1 cellular context compared by ENCODE assay signal in genomic region chr19:43594710-43595604, GRCh38.
TF ChIP-seq lines count a peak whose summit lies in the region.

No MANE protein-coding gene starts in this region.

TF ChIP-seq in HepG2, 621 proteins besides CTCF, POLR2A, EP300 and RAD21 (continued from another document and continues in another):
- TF ChIP-seq NFKB2 (CRISPR knock-in tag; IDR thresholded peaks at IDR 0.05; ENCODE audit: borderline replicate concordance) (no peak), TOPORS (CRISPR knock-in tag; IDR thresholded peaks at IDR 0.05) (no peak), ZNF234 (CRISPR knock-in tag; conservative IDR thresholded peaks at IDR 0.05) (no peak), GFI1 (CRISPR knock-in tag; IDR thresholded peaks at IDR 0.05; ENCODE audit: borderline replicate concordance) (no peak), ZNF510 (CRISPR knock-in tag; IDR thresholded peaks at IDR 0.05; ENCODE audit: low read depth) (no peak), TP53 (CRISPR knock-in tag; conservative IDR thresholded peaks at IDR 0.05) (no peak), ZNF337 (CRISPR knock-in tag; IDR thresholded peaks at IDR 0.05; ENCODE audit: borderline replicate concordance, low read depth) (no peak), KAT8 (CRISPR knock-in tag; IDR thresholded peaks at IDR 0.05) (peak; percentile 40; the same call in 1 of the 2 replicates), FOXP1 (IDR thresholded peaks at IDR 0.05) (no peak), FOXP1 (CRISPR knock-in tag; IDR thresholded peaks at IDR 0.05) (no peak), HMG20B (CRISPR knock-in tag; conservative IDR thresholded peaks at IDR 0.05) (no peak), MIXL1 (CRISPR knock-in tag; IDR thresholded peaks at IDR 0.05) (no peak), DNMT3B (CRISPR knock-in tag; conservative IDR thresholded peaks at IDR 0.05) (no peak), FOXM1 (CRISPR knock-in tag; IDR thresholded peaks at IDR 0.05) (no peak), KDM1A (CRISPR knock-in tag; IDR thresholded peaks at IDR 0.05) (no peak), YEATS2 (CRISPR knock-in tag; IDR thresholded peaks at IDR 0.05; ENCODE audit: borderline replicate concordance) (no peak), GZF1 (CRISPR knock-in tag; IDR thresholded peaks at IDR 0.05) (no peak), KLF6 (CRISPR knock-in tag; IDR thresholded peaks at IDR 0.05) (no peak), CREB1 (IDR thresholded peaks at IDR 0.05) (0 out of 2 replicates have a peak, but pooled peaks have one; percentile 19), CREB1 (CRISPR knock-in tag; IDR thresholded peaks at IDR 0.05) (no peak), SP5 (CRISPR knock-in tag; IDR thresholded peaks at IDR 0.05; ENCODE audit: borderline replicate concordance, low read depth) (no peak), ZNF335 (CRISPR knock-in tag; IDR thresholded peaks at IDR 0.05) (peak; percentile 83), RFXAP (CRISPR knock-in tag; IDR thresholded peaks at IDR 0.05; ENCODE audit: borderline replicate concordance) (no peak), FOXJ3 (CRISPR knock-in tag; IDR thresholded peaks at IDR 0.05; ENCODE audit: borderline replicate concordance) (no peak), ZNF20 (CRISPR knock-in tag; IDR thresholded peaks at IDR 0.05) (no peak), SNAPC2 (CRISPR knock-in tag; IDR thresholded peaks at IDR 0.05) (no peak), ZBTB7B (CRISPR knock-in tag; IDR thresholded peaks at IDR 0.05) (no peak), NONO (IDR thresholded peaks at IDR 0.05) (no peak), NONO (CRISPR knock-in tag; conservative IDR thresholded peaks at IDR 0.05) (peak; percentile 56; the same call in 1 of the 2 replicates), ZNF746 (CRISPR knock-in tag; IDR thresholded peaks at IDR 0.05) (no peak), HINFP (CRISPR knock-in tag; IDR thresholded peaks at IDR 0.05; ENCODE audit: low read depth) (no peak), FOXA3 (CRISPR knock-in tag; IDR thresholded peaks at IDR 0.05) (no peak), HDAC1 (CRISPR knock-in tag; IDR thresholded peaks at IDR 0.05) (no peak; the same call in 1 of the 2 replicates), KMT2B (CRISPR knock-in tag; IDR thresholded peaks at IDR 0.05) (no peak), ZNF430 (CRISPR knock-in tag; IDR thresholded peaks at IDR 0.05) (no peak), SMAD3 (CRISPR knock-in tag; IDR thresholded peaks at IDR 0.05) (no peak), SP2 (CRISPR knock-in tag; IDR thresholded peaks at IDR 0.05) (no peak), ZMYM2 (CRISPR knock-in tag; IDR thresholded peaks at IDR 0.05) (no peak), ARID5B (CRISPR knock-in tag; IDR thresholded peaks at IDR 0.05) (no peak), TOE1 (CRISPR knock-in tag; IDR thresholded peaks at IDR 0.05) (no peak; the same call in 1 of the 2 replicates), ZNF24 (IDR thresholded peaks at IDR 0.05) (no peak)
- TF ChIP-seq, protein P1, sequence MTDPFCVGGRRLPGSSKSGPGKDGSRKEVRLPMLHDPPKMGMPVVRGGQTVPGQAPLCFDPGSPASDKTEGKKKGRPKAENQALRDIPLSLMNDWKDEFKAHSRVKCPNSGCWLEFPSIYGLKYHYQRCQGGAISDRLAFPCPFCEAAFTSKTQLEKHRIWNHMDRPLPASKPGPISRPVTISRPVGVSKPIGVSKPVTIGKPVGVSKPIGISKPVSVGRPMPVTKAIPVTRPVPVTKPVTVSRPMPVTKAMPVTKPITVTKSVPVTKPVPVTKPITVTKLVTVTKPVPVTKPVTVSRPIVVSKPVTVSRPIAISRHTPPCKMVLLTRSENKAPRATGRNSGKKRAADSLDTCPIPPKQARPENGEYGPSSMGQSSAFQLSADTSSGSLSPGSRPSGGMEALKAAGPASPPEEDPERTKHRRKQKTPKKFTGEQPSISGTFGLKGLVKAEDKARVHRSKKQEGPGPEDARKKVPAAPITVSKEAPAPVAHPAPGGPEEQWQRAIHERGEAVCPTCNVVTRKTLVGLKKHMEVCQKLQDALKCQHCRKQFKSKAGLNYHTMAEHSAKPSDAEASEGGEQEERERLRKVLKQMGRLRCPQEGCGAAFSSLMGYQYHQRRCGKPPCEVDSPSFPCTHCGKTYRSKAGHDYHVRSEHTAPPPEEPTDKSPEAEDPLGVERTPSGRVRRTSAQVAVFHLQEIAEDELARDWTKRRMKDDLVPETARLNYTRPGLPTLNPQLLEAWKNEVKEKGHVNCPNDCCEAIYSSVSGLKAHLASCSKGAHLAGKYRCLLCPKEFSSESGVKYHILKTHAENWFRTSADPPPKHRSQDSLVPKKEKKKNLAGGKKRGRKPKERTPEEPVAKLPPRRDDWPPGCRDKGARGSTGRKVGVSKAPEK (CRISPR knock-in tag; IDR thresholded peaks at IDR 0.05; ENCODE audit: borderline replicate concordance) = no peak
- TF ChIP-seq, protein P2, sequence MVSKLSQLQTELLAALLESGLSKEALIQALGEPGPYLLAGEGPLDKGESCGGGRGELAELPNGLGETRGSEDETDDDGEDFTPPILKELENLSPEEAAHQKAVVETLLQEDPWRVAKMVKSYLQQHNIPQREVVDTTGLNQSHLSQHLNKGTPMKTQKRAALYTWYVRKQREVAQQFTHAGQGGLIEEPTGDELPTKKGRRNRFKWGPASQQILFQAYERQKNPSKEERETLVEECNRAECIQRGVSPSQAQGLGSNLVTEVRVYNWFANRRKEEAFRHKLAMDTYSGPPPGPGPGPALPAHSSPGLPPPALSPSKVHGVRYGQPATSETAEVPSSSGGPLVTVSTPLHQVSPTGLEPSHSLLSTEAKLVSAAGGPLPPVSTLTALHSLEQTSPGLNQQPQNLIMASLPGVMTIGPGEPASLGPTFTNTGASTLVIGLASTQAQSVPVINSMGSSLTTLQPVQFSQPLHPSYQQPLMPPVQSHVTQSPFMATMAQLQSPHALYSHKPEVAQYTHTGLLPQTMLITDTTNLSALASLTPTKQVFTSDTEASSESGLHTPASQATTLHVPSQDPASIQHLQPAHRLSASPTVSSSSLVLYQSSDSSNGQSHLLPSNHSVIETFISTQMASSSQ (IDR thresholded peaks at IDR 0.05; ENCODE audit: low read depth) = no peak
- TF ChIP-seq, protein P2 (CRISPR knock-in tag; IDR thresholded peaks at IDR 0.05; ENCODE audit: borderline replicate concordance) = no peak
- TF ChIP-seq, protein P3, sequence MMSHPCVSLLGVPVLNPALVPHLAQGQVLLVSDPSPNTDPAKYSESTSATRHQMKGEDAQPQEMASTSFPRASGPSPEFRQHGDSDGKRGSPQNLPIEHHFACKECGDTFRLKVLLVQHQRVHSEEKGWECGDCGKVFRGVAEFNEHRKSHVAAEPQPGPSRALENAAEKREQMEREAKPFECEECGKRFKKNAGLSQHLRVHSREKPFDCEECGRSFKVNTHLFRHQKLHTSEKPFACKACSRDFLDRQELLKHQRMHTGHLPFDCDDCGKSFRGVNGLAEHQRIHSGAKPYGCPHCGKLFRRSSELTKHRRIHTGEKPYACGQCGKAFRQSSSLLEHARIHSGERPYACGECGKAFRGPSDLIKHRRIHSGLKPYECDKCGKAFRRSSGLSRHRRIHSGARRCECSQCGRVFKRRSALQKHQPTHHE (CRISPR knock-in tag; IDR thresholded peaks at IDR 0.05; ENCODE audit: borderline replicate concordance) = no peak
- TF ChIP-seq, protein P4, sequence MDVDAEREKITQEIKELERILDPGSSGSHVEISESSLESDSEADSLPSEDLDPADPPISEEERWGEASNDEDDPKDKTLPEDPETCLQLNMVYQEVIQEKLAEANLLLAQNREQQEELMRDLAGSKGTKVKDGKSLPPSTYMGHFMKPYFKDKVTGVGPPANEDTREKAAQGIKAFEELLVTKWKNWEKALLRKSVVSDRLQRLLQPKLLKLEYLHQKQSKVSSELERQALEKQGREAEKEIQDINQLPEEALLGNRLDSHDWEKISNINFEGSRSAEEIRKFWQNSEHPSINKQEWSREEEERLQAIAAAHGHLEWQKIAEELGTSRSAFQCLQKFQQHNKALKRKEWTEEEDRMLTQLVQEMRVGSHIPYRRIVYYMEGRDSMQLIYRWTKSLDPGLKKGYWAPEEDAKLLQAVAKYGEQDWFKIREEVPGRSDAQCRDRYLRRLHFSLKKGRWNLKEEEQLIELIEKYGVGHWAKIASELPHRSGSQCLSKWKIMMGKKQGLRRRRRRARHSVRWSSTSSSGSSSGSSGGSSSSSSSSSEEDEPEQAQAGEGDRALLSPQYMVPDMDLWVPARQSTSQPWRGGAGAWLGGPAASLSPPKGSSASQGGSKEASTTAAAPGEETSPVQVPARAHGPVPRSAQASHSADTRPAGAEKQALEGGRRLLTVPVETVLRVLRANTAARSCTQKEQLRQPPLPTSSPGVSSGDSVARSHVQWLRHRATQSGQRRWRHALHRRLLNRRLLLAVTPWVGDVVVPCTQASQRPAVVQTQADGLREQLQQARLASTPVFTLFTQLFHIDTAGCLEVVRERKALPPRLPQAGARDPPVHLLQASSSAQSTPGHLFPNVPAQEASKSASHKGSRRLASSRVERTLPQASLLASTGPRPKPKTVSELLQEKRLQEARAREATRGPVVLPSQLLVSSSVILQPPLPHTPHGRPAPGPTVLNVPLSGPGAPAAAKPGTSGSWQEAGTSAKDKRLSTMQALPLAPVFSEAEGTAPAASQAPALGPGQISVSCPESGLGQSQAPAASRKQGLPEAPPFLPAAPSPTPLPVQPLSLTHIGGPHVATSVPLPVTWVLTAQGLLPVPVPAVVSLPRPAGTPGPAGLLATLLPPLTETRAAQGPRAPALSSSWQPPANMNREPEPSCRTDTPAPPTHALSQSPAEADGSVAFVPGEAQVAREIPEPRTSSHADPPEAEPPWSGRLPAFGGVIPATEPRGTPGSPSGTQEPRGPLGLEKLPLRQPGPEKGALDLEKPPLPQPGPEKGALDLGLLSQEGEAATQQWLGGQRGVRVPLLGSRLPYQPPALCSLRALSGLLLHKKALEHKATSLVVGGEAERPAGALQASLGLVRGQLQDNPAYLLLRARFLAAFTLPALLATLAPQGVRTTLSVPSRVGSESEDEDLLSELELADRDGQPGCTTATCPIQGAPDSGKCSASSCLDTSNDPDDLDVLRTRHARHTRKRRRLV (CRISPR knock-in tag; IDR thresholded peaks at IDR 0.05) = peak; percentile 69; the same call in 1 of the 2 replicates
